In genomic region chr1:205994342-205994741, GRCh38 we compare ENCODE assay signal across 27 cellular contexts. TPM values are rescaled to one million over a fixed set of nuclear protein-coding genes. Genes with fewer than 3 reads are reported as not detected.
DNase-seq lines count a peak whose midpoint lies in the region; ATAC-seq lines count a peak whose summit lies in the region.
"Had no signal": no experiment of that assay in that cellular context is flagged by ENCODE, and none has a peak within 500 bp of the region (broad histone marks: within the 10 kb centered on the region; RNA-seq: fewer than 3 reads in every experiment).

No MANE protein-coding gene starts in this region.

- DNase-seq in Ammon's horn (ENCODE audit: low spot score) (peak; percentile 97), caudate nucleus (lab: John Stamatoyannopoulos, UW) (peak in 59 of 61 donors; percentile 62 to 97 (median 88)), hypothalamus (lab: John Stamatoyannopoulos, UW) (peak in 48 of 51 donors; percentile 34 to 96 (median 82)), nucleus accumbens (lab: John Stamatoyannopoulos, UW) (peak in 54 of 56 donors; percentile 38 to 97 (median 88)), NCI-H345 (lab: John Stamatoyannopoulos, UW) (no peak)
- no peak for DNase-seq in naive thymus-derived CD8-positive, alpha-beta T cell
- DNase-seq: activated CD4-positive, alpha-beta T cell treated with anti-CD3 and anti-CD28 coated beads for 1 hour; activated CD8-positive, alpha-beta T cell treated with anti-CD3 and anti-CD28 coated beads, Interleukin-2, amount 10 ng/mL, durations not matched to agents 7 days and 5 days; activated gamma-delta T cell treated with Interleukin-2 at 50 U/mL for 16 hours; activated T-cell treated with anti-CD3 and anti-CD28 coated beads, Interleukin-2, amount 50 U/mL, for 24 hours; colonic mucosa; DMS79 treated with DMSO at 0.1 percent for 48 hours; left cardiac atrium; MV-4-11; naive B cell; NCI-H1694 treated with DMSO at 0.1 percent for 48 hours; sigmoid colon; T-helper 1 cell; trophoblast cell had no signal

- H3K4me1 Mint-ChIP-seq in naive thymus-derived CD8-positive, alpha-beta T cell, result no peaks in the 10 kb centered on the region

- H3K4me3 Mint-ChIP-seq in naive thymus-derived CD8-positive, alpha-beta T cell, result no peak overlapping the region
- H3K4me3 Mint-ChIP-seq: activated CD8-positive, alpha-beta T cell treated with anti-CD3 and anti-CD28 coated beads, Interleukin-2, amount 10 ng/mL, durations not matched to agents 7 days and 5 days; activated T-cell treated with anti-CD3 and anti-CD28 coated beads, Interleukin-2, amount 50 U/mL, for 24 hours; memory B cell; naive B cell; stimulated activated naive CD8-positive, alpha-beta T cell treated with anti-CD3 and anti-CD28 coated beads, Interleukin-15, Interleukin-2, amounts not matched to agents 100 ng/mL and 50 ng/mL, for 24 hours had no signal

- no peaks in the 10 kb centered on the region for H3K36me3 Mint-ChIP-seq in naive thymus-derived CD8-positive, alpha-beta T cell

- no peaks in the 10 kb centered on the region for H3K9me3 Mint-ChIP-seq in naive thymus-derived CD8-positive, alpha-beta T cell
- H3K9me3 Mint-ChIP-seq: activated T-cell treated with anti-CD3 and anti-CD28 coated beads, Interleukin-2, amount 50 U/mL, for 24 hours; stimulated activated naive CD8-positive, alpha-beta T cell treated with anti-CD3 and anti-CD28 coated beads, Interleukin-15, Interleukin-2, amounts not matched to agents 100 ng/mL and 50 ng/mL, for 24 hours had no signal

- peaks cover 4 to 16% (median 9%) of the 10 kb centered on the region in 5 donors for H3K27me3 Mint-ChIP-seq in naive thymus-derived CD8-positive, alpha-beta T cell

- H3K27ac Mint-ChIP-seq in naive thymus-derived CD8-positive, alpha-beta T cell, result no peak overlapping the region
- H3K27ac Mint-ChIP-seq: activated CD8-positive, alpha-beta T cell treated with anti-CD3 and anti-CD28 coated beads, Interleukin-2, amount 10 ng/mL, durations not matched to agents 7 days and 5 days; activated T-cell treated with anti-CD3 and anti-CD28 coated beads, Interleukin-2, amount 50 U/mL, for 24 hours; memory B cell; stimulated activated naive CD8-positive, alpha-beta T cell treated with anti-CD3 and anti-CD28 coated beads, Interleukin-15, Interleukin-2, amounts not matched to agents 100 ng/mL and 50 ng/mL, for 24 hours had no signal

- peak overlapping the region; percentile 71 for H3K27ac ChIP-seq in caudate nucleus (ENCODE audit: low read depth, low read length)
- H3K27ac ChIP-seq: colonic mucosa, parathyroid adenoma, sigmoid colon, SJCRH30 had no signal

- no peak for ATAC-seq in naive thymus-derived CD8-positive, alpha-beta T cell
- no peak for ATAC-seq in GM19324 (IDR thresholded peaks at IDR 0.05; ENCODE audit: low FRiP score, unreplicated experiment)
- ATAC-seq in GM19452 (IDR thresholded peaks at IDR 0.05; ENCODE audit: unreplicated experiment), result no peak
- ATAC-seq: activated CD8-positive, alpha-beta T cell treated with anti-CD3 and anti-CD28 coated beads, Interleukin-2, amount 10 ng/mL, durations not matched to agents 7 days and 5 days; GM12878 had no signal

- POLR2A ChIA-PET in naive thymus-derived CD8-positive, alpha-beta T cell (lab: Charles Lee), result no interaction called here

RNA-seq across cellular contexts. Expression of gene RAB7B, which starts 8.9 kb away (rescaled TPM):
- total RNA-seq in naive thymus-derived CD8-positive, alpha-beta T cell, result not detected
- polyA plus RNA-seq in naive thymus-derived CD8-positive, alpha-beta T cell, result not detected
- total RNA-seq: activated CD8-positive, alpha-beta T cell treated with anti-CD3 and anti-CD28 coated beads, Interleukin-2, amount 10 ng/mL, durations not matched to agents 7 days and 5 days; GM12878; SJCRH30 had no signal

RNA-seq across cellular contexts. Expression of gene CTSE, which starts 29.4 kb away (rescaled TPM):
- not detected for total RNA-seq in naive thymus-derived CD8-positive, alpha-beta T cell
- polyA plus RNA-seq in naive thymus-derived CD8-positive, alpha-beta T cell, result not detected
- total RNA-seq: A172; activated CD8-positive, alpha-beta T cell treated with anti-CD3 and anti-CD28 coated beads, Interleukin-2, amount 10 ng/mL, durations not matched to agents 7 days and 5 days; left cardiac atrium; sigmoid colon; SJCRH30 had no signal
- polyA plus RNA-seq: GM12878 had no signal

RNA-seq across cellular contexts. Expression of gene SLC26A9, which starts 51.1 kb away (rescaled TPM):
- total RNA-seq in naive thymus-derived CD8-positive, alpha-beta T cell, result not detected
- polyA plus RNA-seq in naive thymus-derived CD8-positive, alpha-beta T cell, result not detected
- total RNA-seq: A172; activated CD8-positive, alpha-beta T cell treated with anti-CD3 and anti-CD28 coated beads, Interleukin-2, amount 10 ng/mL, durations not matched to agents 7 days and 5 days; colonic mucosa; sigmoid colon had no signal

RNA-seq across cellular contexts. Expression of gene RHEX, which starts 58.6 kb away (rescaled TPM):
- total RNA-seq in naive thymus-derived CD8-positive, alpha-beta T cell, result under 1 TPM in 1 of 2 experiments, not detected in 1; 0.52 TPM
- polyA plus RNA-seq in naive thymus-derived CD8-positive, alpha-beta T cell, result not detected
- total RNA-seq: A172; activated CD8-positive, alpha-beta T cell treated with anti-CD3 and anti-CD28 coated beads, Interleukin-2, amount 10 ng/mL, durations not matched to agents 7 days and 5 days; SJCRH30 had no signal

Comparison
In these comparisons a context has a peak if more than half of its experiments do, and no peak if none do; other contexts are left out.
1. DNase-seq: peak in Ammon's horn (single experiment), caudate nucleus (59 of 61), hypothalamus (48 of 51) and nucleus accumbens (54 of 56); none in naive thymus-derived CD8-positive, alpha-beta T cell (0 of 10) and NCI-H345 (single experiment).